10 cellular contexts compared by ENCODE assay signal in genomic region chr5:173742432-173742816, GRCh38.
DNase-seq lines count a peak whose midpoint lies in the region; ATAC-seq and TF ChIP-seq lines count a peak whose summit lies in the region.
"Had no signal": no experiment of that assay in that cellular context is flagged by ENCODE, and none has a peak within 500 bp of the region (broad histone marks: within the 10 kb centered on the region; RNA-seq: fewer than 3 reads in every experiment).

No MANE protein-coding gene starts in this region.

- no peaks in the 10 kb centered on the region for H3K27me3 ChIP-seq in SU-DHL-6 (ENCODE audit: low read length)

- no peaks in the 10 kb centered on the region for H3K9me3 ChIP-seq in SU-DHL-6 (ENCODE audit: insufficient read depth, low read length)

- H3K9ac ChIP-seq in SU-DHL-6 (ENCODE audit: low read length): no peak overlapping the region

- H2AFZ ChIP-seq in SU-DHL-6 (ENCODE audit: low read depth, low read length, severe bottlenecking): no peak overlapping the region

- TF ChIP-seq CTCF in GM13976 (IDR thresholded peaks at IDR 0.05; ENCODE audit: borderline replicate concordance, control extremely low read depth, extremely low read depth, insufficient read depth, missing control alignments) (no peak), SU-DHL-6 (IDR thresholded peaks at IDR 0.05; ENCODE audit: insufficient read depth, low read length, poor library complexity, severe bottlenecking) (no peak)

- H3F3A ChIP-seq in SU-DHL-6 (ENCODE audit: insufficient read depth): peaks cover 29% of the 10 kb centered on the region

- peak; percentile 71 for ATAC-seq in GM19351 (IDR thresholded peaks at IDR 0.05; ENCODE audit: unreplicated experiment)
- peak; percentile 75 for ATAC-seq in HG02885 (IDR thresholded peaks at IDR 0.05; ENCODE audit: poor library complexity, unreplicated experiment)
- ATAC-seq in T-cell (replicated peaks in 1 of 4): no peak
- no peak for ATAC-seq in HG03097 (IDR thresholded peaks at IDR 0.05; ENCODE audit: low FRiP score, unreplicated experiment)

- H3K9me3 Mint-ChIP-seq in T-cell: no peaks in the 10 kb centered on the region

- H3K27ac ChIP-seq in SU-DHL-6 (ENCODE audit: low read depth, low read length): peak overlapping the region; percentile 20; the same call in 1 of the 2 replicates

- CTCF ChIA-PET in T-cell (lab: Charles Lee): no interaction called here

- peak overlapping the region; percentile 30 for H3K4me2 ChIP-seq in SU-DHL-6 (ENCODE audit: low read depth, low read length, poor library complexity, severe bottlenecking)

- H3K4me3 ChIP-seq in SU-DHL-6 (ENCODE audit: insufficient read depth, low read length, poor library complexity, severe bottlenecking): no peak overlapping the region

- H3K4me1 Mint-ChIP-seq in T-cell: peaks cover 0 to 2% (median 2%) of the 10 kb centered on the region in 3 donors

- DNase-seq in GM13976 (ENCODE audit: low spot score) (peak; percentile 79), T-cell (no peak), ecto neural progenitor cell (ENCODE audit: low spot score) (no peak), amygdala (lab: John Stamatoyannopoulos, UW) (no peak)
- DNase-seq: NCI-H2107, occipital lobe had no signal

- H3K27ac Mint-ChIP-seq in T-cell: no peak overlapping the region

- peaks cover 0 to 6% of the 10 kb centered on the region in 2 donors for H3K27me3 Mint-ChIP-seq in T-cell

- H3K36me3 ChIP-seq in SU-DHL-6 (ENCODE audit: low read length): no peaks in the 10 kb centered on the region

- H3K9me2 ChIP-seq in SU-DHL-6 (replicated peaks; ENCODE audit: insufficient read depth, low read length): no peaks in the 10 kb centered on the region

- POLR2A ChIA-PET in T-cell (lab: Charles Lee): no interaction called here

- H3K36me3 Mint-ChIP-seq in T-cell: no peaks in the 10 kb centered on the region

- H4K20me1 ChIP-seq in SU-DHL-6 (ENCODE audit: low read depth, low read length): no peaks in the 10 kb centered on the region

- no peak overlapping the region for H3K4me3 Mint-ChIP-seq in T-cell

- no peaks in the 10 kb centered on the region for H3K79me2 ChIP-seq in SU-DHL-6 (ENCODE audit: insufficient read depth, low read length)

- in situ Hi-C loops in GM13976 (cut with MboI; ENCODE audit: low sequenced_read_pairs, unreplicated experiment): no loop called here

Comparison
In these comparisons a context has a peak if more than half of its experiments do, and no peak if none do; other contexts are left out.
1. ATAC-seq: peak in GM19351 (single experiment) and HG02885 (single experiment); none in T-cell (0 of 4) and HG03097 (single experiment).